8 cellular contexts compared by ENCODE assay signal in genomic region chr7:99365318-99366141, GRCh38. TPM values are rescaled to one million over a fixed set of nuclear protein-coding genes. Genes with fewer than 3 reads are reported as not detected.
DNase-seq lines count a peak whose midpoint lies in the region; ATAC-seq and FAIRE-seq lines count a peak whose summit lies in the region.
"Had no signal": no experiment of that assay in that cellular context is flagged by ENCODE, and none has a peak within 500 bp of the region (broad histone marks: within the 10 kb centered on the region; RNA-seq: fewer than 3 reads in every experiment).

No MANE protein-coding gene starts in this region.

- H3K27ac Mint-ChIP-seq in activated naive CD8-positive, alpha-beta T cell treated with anti-CD3 and anti-CD28 coated beads, Interleukin-2, amount 10 ng/mL, durations not matched to agents 7 days and 5 days: no peak overlapping the region
- H3K27ac Mint-ChIP-seq: T-helper 1 cell treated with Interleukin-12 subunit alpha and Interleukin-12 subunit beta and Interleukin-4 antibody, amounts not matched to agents 30 μg/mL and 1 μg/mL, for 36 hours had no signal

- FAIRE-seq in GM19239 (lab: Jason Lieb, UNC): no peak

- ATAC-seq in activated naive CD8-positive, alpha-beta T cell treated with anti-CD3 and anti-CD28 coated beads, Interleukin-2, amount 10 ng/mL, durations not matched to agents 7 days and 5 days (ENCODE audit: low read depth): peak; percentile 90
- no peak for ATAC-seq in HG03521 (IDR thresholded peaks at IDR 0.05; ENCODE audit: unreplicated experiment)

- POLR2A ChIA-PET in activated naive CD8-positive, alpha-beta T cell treated with anti-CD3 and anti-CD28 coated beads, Interleukin-2, amount 10 ng/mL, durations not matched to agents 7 days and 5 days (lab: Charles Lee): no interaction called here

- in situ Hi-C loops in SK-MEL-5 (cut with HindIII; ENCODE audit: low pct_unique_long_range_greater_than_20kb, low sequenced_read_pairs): no loop called here

- DNase-seq in GM19239 (ENCODE audit: insufficient read length, low spot score) (peak; percentile 66), SK-MEL-5 (ENCODE audit: low read depth, low spot score) (peak; percentile 64), islet precursor cell (peak; percentile 87), Ammon's horn (ENCODE audit: low spot score) (no peak)
- DNase-seq in activated naive CD8-positive, alpha-beta T cell treated with anti-CD3 and anti-CD28 coated beads, Interleukin-2, amount 10 ng/mL, durations not matched to agents 7 days and 5 days: peak; percentile 70
- peak; percentile 71 for DNase-seq in stimulated activated CD8-positive, alpha-beta memory T cell treated with anti-CD3 and anti-CD28 coated beads, Interleukin-4, amount 100 ng/mL, for 48 hours

- no peaks in the 10 kb centered on the region for H3K9me3 Mint-ChIP-seq in activated naive CD8-positive, alpha-beta T cell treated with anti-CD3 and anti-CD28 coated beads, Interleukin-2, amount 10 ng/mL, durations not matched to agents 7 days and 5 days
- H3K9me3 Mint-ChIP-seq: T-helper 1 cell treated with Interleukin-12 subunit alpha and Interleukin-12 subunit beta and Interleukin-4 antibody, amounts not matched to agents 30 μg/mL and 1 μg/mL, for 36 hours had no signal

- no peak overlapping the region for H3K4me3 Mint-ChIP-seq in activated naive CD8-positive, alpha-beta T cell treated with anti-CD3 and anti-CD28 coated beads, Interleukin-2, amount 10 ng/mL, durations not matched to agents 7 days and 5 days
- H3K4me3 Mint-ChIP-seq: T-helper 1 cell treated with Interleukin-12 subunit alpha and Interleukin-12 subunit beta and Interleukin-4 antibody, amounts not matched to agents 30 μg/mL and 1 μg/mL, for 36 hours had no signal

- peaks cover 9% of the 10 kb centered on the region for H3K36me3 Mint-ChIP-seq in activated naive CD8-positive, alpha-beta T cell treated with anti-CD3 and anti-CD28 coated beads, Interleukin-2, amount 10 ng/mL, durations not matched to agents 7 days and 5 days

- peaks cover 15% of the 10 kb centered on the region for H3K4me1 Mint-ChIP-seq in activated naive CD8-positive, alpha-beta T cell treated with anti-CD3 and anti-CD28 coated beads, Interleukin-2, amount 10 ng/mL, durations not matched to agents 7 days and 5 days

- no peaks in the 10 kb centered on the region for H3K27me3 Mint-ChIP-seq in activated naive CD8-positive, alpha-beta T cell treated with anti-CD3 and anti-CD28 coated beads, Interleukin-2, amount 10 ng/mL, durations not matched to agents 7 days and 5 days

RNA-seq across cellular contexts. Expression of gene ARPC1B, which starts 9.0 kb away (rescaled TPM):
- total RNA-seq in SK-MEL-5 (2014; rRNA removed; shearing (Covaris generic)): 1,635 and 1,714 TPM in 2 replicates
- 1,538 and 1,727 TPM in 2 replicates for polyA plus RNA-seq in SK-MEL-5 (2015; cell fraction: cytosol; rRNA removed)
- 452 and 485 TPM in 2 replicates for polyA plus RNA-seq in SK-MEL-5 (2015; cell fraction: nucleus; rRNA removed)
- 100 to 1,000 TPM; 318 to 319 TPM for total RNA-seq in activated naive CD8-positive, alpha-beta T cell treated with anti-CD3 and anti-CD28 coated beads, Interleukin-2, amount 10 ng/mL, durations not matched to agents 7 days and 5 days

RNA-seq across cellular contexts. Expression of gene ARPC1A, which starts 39.8 kb away (rescaled TPM):
- total RNA-seq in SK-MEL-5 (2014; rRNA removed; shearing (Covaris generic)): 317 and 342 TPM in 2 replicates
- polyA plus RNA-seq in SK-MEL-5 (2015; cell fraction: cytosol; rRNA removed): 334 and 392 TPM in 2 replicates
- polyA plus RNA-seq in SK-MEL-5 (2015; cell fraction: nucleus; rRNA removed): 108 and 117 TPM in 2 replicates
- total RNA-seq in activated naive CD8-positive, alpha-beta T cell treated with anti-CD3 and anti-CD28 coated beads, Interleukin-2, amount 10 ng/mL, durations not matched to agents 7 days and 5 days: 10 to 100 TPM; 50.6 to 53.5 TPM

RNA-seq across cellular contexts. Expression of gene PDAP1, which starts 42.9 kb away (rescaled TPM):
- 54.2 and 55.6 TPM in 2 replicates for total RNA-seq in SK-MEL-5 (2014; rRNA removed; shearing (Covaris generic))
- polyA plus RNA-seq in SK-MEL-5 (2015; cell fraction: cytosol; rRNA removed): 92.5 and 106 TPM in 2 replicates
- polyA plus RNA-seq in SK-MEL-5 (2015; cell fraction: nucleus; rRNA removed): 17.8 and 18.4 TPM in 2 replicates
- 10 to 100 TPM; 87.1 to 93.5 TPM for total RNA-seq in activated naive CD8-positive, alpha-beta T cell treated with anti-CD3 and anti-CD28 coated beads, Interleukin-2, amount 10 ng/mL, durations not matched to agents 7 days and 5 days

RNA-seq across cellular contexts. Expression of gene BUD31, which starts 43.2 kb away (rescaled TPM):
- 228 and 236 TPM in 2 replicates for total RNA-seq in SK-MEL-5 (2014; rRNA removed; shearing (Covaris generic))
- polyA plus RNA-seq in SK-MEL-5 (2015; cell fraction: cytosol; rRNA removed): 171 and 200 TPM in 2 replicates
- 55.9 and 60.6 TPM in 2 replicates for polyA plus RNA-seq in SK-MEL-5 (2015; cell fraction: nucleus; rRNA removed)
- total RNA-seq in activated naive CD8-positive, alpha-beta T cell treated with anti-CD3 and anti-CD28 coated beads, Interleukin-2, amount 10 ng/mL, durations not matched to agents 7 days and 5 days: 10 to 100 TPM; 80.8 to 90.4 TPM
